ENCODE assay signal across 8 cellular contexts in the genomic region with DNA sequence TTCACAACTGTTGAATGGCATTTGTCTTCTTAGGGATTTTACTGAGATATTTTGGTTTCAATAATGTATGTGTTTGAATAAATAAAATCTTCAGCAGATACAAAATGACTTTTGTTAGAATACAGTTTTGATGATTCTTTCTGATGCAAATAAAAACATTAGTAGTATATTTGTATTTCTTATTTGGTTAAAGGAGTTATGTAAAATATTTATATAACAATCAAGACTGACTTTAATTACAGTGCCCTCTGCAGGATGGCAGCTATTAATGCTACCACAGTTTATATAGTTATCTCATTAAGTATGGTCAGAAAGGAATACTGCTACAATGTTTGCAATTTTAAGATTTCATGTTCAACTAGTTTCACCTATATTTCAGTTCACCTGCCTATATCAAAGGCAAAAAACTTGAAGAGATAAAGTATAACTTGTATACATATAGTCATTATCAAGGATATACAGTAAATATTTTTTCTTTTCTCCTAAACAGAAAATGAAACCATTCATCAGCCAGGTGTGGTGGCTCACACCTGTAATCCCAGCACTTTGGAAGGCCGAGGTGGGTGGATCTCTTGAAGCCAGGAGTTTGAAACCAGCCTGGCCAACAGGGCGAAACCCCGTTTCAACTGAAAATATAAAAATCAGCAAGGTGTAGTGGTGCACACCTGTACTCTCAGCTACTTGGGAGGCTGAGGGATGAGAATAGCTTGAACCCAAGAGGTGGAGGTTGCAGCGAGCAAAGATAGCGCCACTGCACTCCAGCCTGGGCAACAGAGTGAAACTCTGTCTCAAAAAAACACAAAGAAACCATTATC. TPM values are rescaled to one million over a fixed set of nuclear protein-coding genes. Genes with fewer than 3 reads are reported as not detected.
DNase-seq lines count a peak whose midpoint lies in the region; ATAC-seq and TF ChIP-seq lines count a peak whose summit lies in the region.

No MANE protein-coding gene starts in this region.

- peaks cover 51% of the 10 kb centered on the region for H3K36me3 ChIP-seq in SJCRH30

- no peaks in the 10 kb centered on the region for H3K9me3 Mint-ChIP-seq in activated CD4-positive, alpha-beta T cell treated with anti-CD3 and anti-CD28 coated beads, Interleukin-2, amount 10 ng/mL, durations not matched to agents 24 days and 14 days

- H3K27ac ChIP-seq in AG04450 (ENCODE audit: low read depth, low read length) (no peak overlapping the region), SJCRH30 (no peak overlapping the region)

- intact Hi-C loops in activated CD4-positive, alpha-beta T cell treated with anti-CD3 and anti-CD28 coated beads, Interleukin-2, amount 10 ng/mL, durations not matched to agents 24 days and 14 days (cut with micrococcal nuclease) = no loop called here

- H3K36me3 Mint-ChIP-seq in activated CD4-positive, alpha-beta T cell treated with anti-CD3 and anti-CD28 coated beads, Interleukin-2, amount 10 ng/mL, durations not matched to agents 24 days and 14 days (ENCODE audit: low read depth) = peaks cover 28% of the 10 kb centered on the region

- H3K4me3 ChIP-seq in AG04450 (ENCODE audit: low read depth, low read length) (no peak overlapping the region), SJCRH30 (no peak overlapping the region)

- no peaks in the 10 kb centered on the region for H3K4me1 ChIP-seq in SJCRH30

- CTCF ChIA-PET in AG04450 (lab: Charles Lee) = interaction anchor here (1.0 to 3.5 kb wide), 6 partner anchors 9 to 27 kb away, joined by 3 to 11 read pairs (median 4); no protein-coding TSS in a partner anchor

- no peaks in the 10 kb centered on the region for H3K9me3 ChIP-seq in AG04450 (ENCODE audit: control insufficient read depth, insufficient read depth, low read length)
- no peaks in the 10 kb centered on the region for H3K9me3 ChIP-seq in SJCRH30 (replicated peaks)

- TF ChIP-seq CTCF in AG04450 (IDR thresholded peaks at IDR 0.05; ENCODE audit: low read depth, low read length) (peak; percentile 53), GM12874 (IDR thresholded peaks at IDR 0.05; ENCODE audit: insufficient read depth, low read depth, low read length) (0 out of 2 replicates have a peak, but pooled peaks have one; percentile 6)

- H3K27me3 Mint-ChIP-seq in activated CD4-positive, alpha-beta T cell treated with anti-CD3 and anti-CD28 coated beads, Interleukin-2, amount 10 ng/mL, durations not matched to agents 24 days and 14 days = no peaks in the 10 kb centered on the region

- no peak overlapping the region for H3K27ac Mint-ChIP-seq in activated CD4-positive, alpha-beta T cell treated with anti-CD3 and anti-CD28 coated beads, Interleukin-2, amount 10 ng/mL, durations not matched to agents 24 days and 14 days

- peaks cover 2% of the 10 kb centered on the region for H3K4me1 Mint-ChIP-seq in activated CD4-positive, alpha-beta T cell treated with anti-CD3 and anti-CD28 coated beads, Interleukin-2, amount 10 ng/mL, durations not matched to agents 24 days and 14 days

- POLR2A ChIA-PET in AG04450 (lab: Yijun Ruan, JAX) = no interaction called here

- peak; percentile 76 for ATAC-seq in SK-N-SH treated with all-trans-retinoic acid at 6 μM for 48 hours

- no peak overlapping the region for H3K4me3 Mint-ChIP-seq in activated CD4-positive, alpha-beta T cell treated with anti-CD3 and anti-CD28 coated beads, Interleukin-2, amount 10 ng/mL, durations not matched to agents 24 days and 14 days

- no peaks in the 10 kb centered on the region for H3K27me3 ChIP-seq in AG04450 (ENCODE audit: control insufficient read depth, insufficient read depth, low read length)
- no peaks in the 10 kb centered on the region for H3K27me3 ChIP-seq in SJCRH30

- no peak for DNase-seq in AG04450 (ENCODE audit: low read depth, low spot score)
- DNase-seq in hepatic stellate cell (ENCODE audit: low spot score) = peak; percentile 21
- DNase-seq in SJCRH30 = no peak
- no peak for DNase-seq in D341Med (ENCODE audit: low spot score)
- DNase-seq in activated CD4-positive, alpha-beta T cell treated with anti-CD3 and anti-CD28 coated beads, Interleukin-2, amount 10 ng/mL, durations not matched to agents 24 days and 14 days = no peak
- no peak for DNase-seq in NCI-H1092 treated with DMSO at 0.1 percent for 48 hours (lab: John Stamatoyannopoulos, UW)

TF ChIP-seq in SK-N-SH treated with all-trans-retinoic acid at 6 μM for 48 hours, 23 proteins besides CTCF, POLR2A, EP300 and RAD21:
- no peak for TF ChIP-seq ZC3H10 (CRISPR knock-in tag; IDR thresholded peaks at IDR 0.05)
- TF ChIP-seq SNAI2 (CRISPR knock-in tag; IDR thresholded peaks at IDR 0.05) = no peak
- TF ChIP-seq, protein P1, sequence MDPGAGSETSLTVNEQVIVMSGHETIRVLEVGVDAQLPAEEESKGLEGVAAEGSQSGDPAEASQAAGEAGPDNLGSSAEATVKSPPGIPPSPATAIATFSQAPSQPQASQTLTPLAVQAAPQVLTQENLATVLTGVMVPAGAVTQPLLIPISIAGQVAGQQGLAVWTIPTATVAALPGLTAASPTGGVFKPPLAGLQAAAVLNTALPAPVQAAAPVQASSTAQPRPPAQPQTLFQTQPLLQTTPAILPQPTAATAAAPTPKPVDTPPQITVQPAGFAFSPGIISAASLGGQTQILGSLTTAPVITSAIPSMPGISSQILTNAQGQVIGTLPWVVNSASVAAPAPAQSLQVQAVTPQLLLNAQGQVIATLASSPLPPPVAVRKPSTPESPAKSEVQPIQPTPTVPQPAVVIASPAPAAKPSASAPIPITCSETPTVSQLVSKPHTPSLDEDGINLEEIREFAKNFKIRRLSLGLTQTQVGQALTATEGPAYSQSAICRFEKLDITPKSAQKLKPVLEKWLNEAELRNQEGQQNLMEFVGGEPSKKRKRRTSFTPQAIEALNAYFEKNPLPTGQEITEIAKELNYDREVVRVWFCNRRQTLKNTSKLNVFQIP (CRISPR knock-in tag; IDR thresholded peaks at IDR 0.05; ENCODE audit: borderline replicate concordance, low read depth) = no peak
- no peak for TF ChIP-seq ZFP3 (CRISPR knock-in tag; IDR thresholded peaks at IDR 0.05)
- no peak for TF ChIP-seq ZNF565 (CRISPR knock-in tag; conservative IDR thresholded peaks at IDR 0.05; ENCODE audit: low read depth)

RNA-seq across cellular contexts. Expression of gene ARL5A, which starts 19.8 kb away (rescaled TPM):
- 24.1 and 24.9 TPM in 2 replicates for polyA plus RNA-seq in AG04450 (2011; rRNA removed)
- 18.2 and 38.3 TPM in 2 replicates for polyA minus RNA-seq in AG04450 (2011; rRNA and poly(A)+ RNA removed)
- total RNA-seq in SJCRH30 (2014; rRNA removed; shearing (Covaris generic)) = 63.8 and 64.5 TPM in 2 replicates
- 77.5 and 79.5 TPM in 2 replicates for total RNA-seq in activated CD4-positive, alpha-beta T cell treated with anti-CD3 and anti-CD28 coated beads, Interleukin-2, amount 10 ng/mL, durations not matched to agents 24 days and 14 days
